In genomic region chr2:20667531-20668401, GRCh38 we compare ENCODE assay signal across 8 cellular contexts. TPM values are rescaled to one million over a fixed set of nuclear protein-coding genes. Genes with fewer than 3 reads are reported as not detected.
DNase-seq lines count a peak whose midpoint lies in the region; ATAC-seq, FAIRE-seq and TF ChIP-seq lines count a peak whose summit lies in the region.

No MANE protein-coding gene starts in this region.

- H3K27me3 ChIP-seq in prostate gland (replicated peaks; ENCODE audit: insufficient read depth) = peaks cover 10% of the 10 kb centered on the region

- H3K4me3 ChIP-seq in fibroblast of the aortic adventitia (ENCODE audit: low read depth, low read length) (peak overlapping the region; percentile 49), prostate gland (peak overlapping the region; percentile 41 to 45)

- H3K27ac ChIP-seq in prostate gland = peak overlapping the region; percentile 55 to 66

- H3K9me3 ChIP-seq in prostate gland = no peaks in the 10 kb centered on the region

- peaks cover 5% of the 10 kb centered on the region for H3K4me1 ChIP-seq in prostate gland (replicated peaks)

- no peak for TF ChIP-seq CTCF in GM10248 (IDR thresholded peaks at IDR 0.05; ENCODE audit: control extremely low read depth, extremely low read depth, low read depth, missing control alignments)
- no peak for TF ChIP-seq CTCF in fibroblast of the aortic adventitia (IDR thresholded peaks at IDR 0.05; ENCODE audit: insufficient read depth, low read length)
- no peak for TF ChIP-seq CTCF in prostate gland (IDR thresholded peaks at IDR 0.05)
- no peak for TF ChIP-seq CTCF in D721Med (IDR thresholded peaks at IDR 0.05; ENCODE audit: insufficient read depth, missing control alignments)

- FAIRE-seq in D721Med (lab: Jason Lieb, UNC) = no peak

- CTCF ChIA-PET in GM10248 (lab: Yijun Ruan, JAX) = interaction anchor here (10.0 kb wide), 1 partner anchor 8 kb away, joined by 135 read pairs; no protein-coding TSS in a partner anchor

- 41% methylated on average over 16 of the region's 39 CpGs for WGBS in prostate gland

- DNase-seq in GM10248 (ENCODE audit: extremely low spot score) = peak; percentile 13
- DNase-seq in HuH-7 (ENCODE audit: low spot score) = peak; percentile 55
- no peak for DNase-seq in fibroblast of the aortic adventitia (ENCODE audit: low read depth)
- no peak for DNase-seq in prostate gland (ENCODE audit: low spot score)
- no peak for DNase-seq in hepatic stellate cell (ENCODE audit: low spot score)
- no peak for DNase-seq in stimulated activated CD4-positive, alpha-beta T cell treated with anti-CD3 and anti-CD28 coated beads, Interleukin-1b, Interleukin-23, amount 100 ng/mL, for 48 hours
- DNase-seq in D721Med (ENCODE audit: insufficient read length, low spot score) = no peak

- intact Hi-C loops in prostate gland (cut with DNase I) = no loop called here

- ATAC-seq in GM21423 (IDR thresholded peaks at IDR 0.05; ENCODE audit: unreplicated experiment) = no peak

- no peaks in the 10 kb centered on the region for H3K36me3 ChIP-seq in prostate gland

- TF ChIP-seq POLR2A in prostate gland (IDR thresholded peaks at IDR 0.05) = no peak

- POLR2A ChIA-PET in GM10248 (lab: Yijun Ruan, JAX) = interaction anchor here (2.5 kb wide), 1 partner anchor 221 kb away, joined by 14 read pairs; the partner anchor contains the start of gene RHOB

RNA-seq across cellular contexts. Expression of gene GDF7, which starts 0.8 kb away (rescaled TPM):
- under 0.01 TPM in 1 of 2 replicates, not detected in the other for total RNA-seq in fibroblast of the aortic adventitia (ENCODE audit: low replicate concordance)
- total RNA-seq in prostate gland = 1 to 10 TPM; 3.3 to 7.0 TPM

RNA-seq across cellular contexts. Expression of gene HS1BP3, which starts 16.9 kb away (rescaled TPM):
- total RNA-seq in fibroblast of the aortic adventitia (ENCODE audit: low replicate concordance) = 23.0 and 28.4 TPM in 2 replicates
- 10 to 100 TPM; 29.9 to 39.4 TPM for total RNA-seq in prostate gland

Comparison
In these comparisons a context has a peak if more than half of its experiments do, and no peak if none do; other contexts are left out.
1. DNase-seq: peak in GM10248 (single experiment) and HuH-7 (single experiment); none in fibroblast of the aortic adventitia (single experiment), prostate gland (single experiment), hepatic stellate cell (single experiment), stimulated activated CD4-positive, alpha-beta T cell treated with anti-CD3 and anti-CD28 coated beads, Interleukin-1b, Interleukin-23, amount 100 ng/mL, for 48 hours (single experiment) and D721Med (single experiment).